ENCODE assay signal across 8 cellular contexts in the genomic region with DNA sequence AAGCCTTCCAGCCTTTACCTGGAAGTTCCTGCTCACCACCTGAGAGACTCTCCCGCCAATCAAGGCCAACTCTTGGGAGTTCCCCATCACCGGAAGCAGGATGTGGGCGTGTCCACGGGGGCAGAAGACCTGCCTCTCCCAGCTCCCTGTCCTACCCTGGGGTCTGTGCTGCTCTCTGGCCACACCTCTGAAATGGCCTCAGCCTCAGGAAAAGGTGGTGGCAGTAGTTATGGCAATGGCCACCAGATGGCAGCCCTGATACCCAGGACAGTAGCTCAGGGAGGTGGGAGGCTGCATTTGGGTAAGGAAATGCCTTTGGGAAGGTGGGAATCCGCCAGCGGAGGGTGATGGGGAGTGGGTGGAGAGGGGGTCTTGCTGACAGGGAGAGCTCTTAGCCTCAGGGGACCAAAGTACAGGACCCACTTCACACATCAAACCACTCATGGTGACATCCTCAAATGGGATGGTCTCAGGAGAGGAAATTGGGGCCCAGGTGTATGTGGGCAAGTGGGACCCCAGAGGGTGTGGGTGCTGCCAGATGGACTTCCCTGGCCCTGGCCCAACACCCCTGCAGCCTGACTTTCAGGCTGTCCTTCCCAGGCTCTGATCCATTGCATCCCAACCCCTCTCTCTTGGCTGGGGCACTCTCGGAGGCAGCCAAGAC.
DNase-seq lines count a peak whose midpoint lies in the region; ATAC-seq lines count a peak whose summit lies in the region.

No MANE protein-coding gene starts in this region.

- peak; percentile 83 for ATAC-seq in GM21723 (IDR thresholded peaks at IDR 0.05; ENCODE audit: unreplicated experiment)
- no peak for ATAC-seq in GM18520 (IDR thresholded peaks at IDR 0.05; ENCODE audit: unreplicated experiment)

- H3K27ac ChIP-seq in iPS DF 6.9 (ENCODE audit: low read length): no peak overlapping the region

- no peaks in the 10 kb centered on the region for H3K36me3 ChIP-seq in iPS DF 6.9 (ENCODE audit: control insufficient read depth, insufficient read depth, low read length)

- DNase-seq in DMS 273 treated with DMSO at 0.1 percent for 48 hours (lab: John Stamatoyannopoulos, UW) (peak; percentile 24), NCI-H1092 treated with DMSO at 0.1 percent for 48 hours (lab: John Stamatoyannopoulos, UW) (peak; percentile 50), T1000 (lab: John Stamatoyannopoulos, UW) (peak; percentile 15), astrocyte of the hippocampus (ENCODE audit: low read depth, low spot score) (peak; percentile 81), iPS DF 6.9 (ENCODE audit: low read depth, low spot score) (peak; percentile 98)
- peak; percentile 84 for DNase-seq in stimulated activated CD4-positive, alpha-beta T cell treated with anti-CD3 and anti-CD28 coated beads, Interleukin-15, amount 100 ng/mL, for 24 hours

- WGBS in iPS DF 6.9 (ENCODE audit: insufficient coverage, insufficient read length): no CpG with 5 or more reads among the region's 7 CpGs

- H3K4me3 ChIP-seq in iPS DF 6.9 (ENCODE audit: low read length): no peak overlapping the region

- H3K9me3 ChIP-seq in iPS DF 6.9 (ENCODE audit: control insufficient read depth, insufficient read depth, low read length): no peaks in the 10 kb centered on the region

- peaks cover 5% of the 10 kb centered on the region for H3K4me1 ChIP-seq in iPS DF 6.9 (ENCODE audit: control insufficient read depth, insufficient read depth, low read length)

- H3K27me3 ChIP-seq in iPS DF 6.9 (ENCODE audit: control insufficient read depth, insufficient read depth, low read length): no peaks in the 10 kb centered on the region

Comparison
In these comparisons a context has a peak if more than half of its experiments do, and no peak if none do; other contexts are left out.
1. DNase-seq: peak in every context shown above with its lines; median percentile 98 in iPS DF 6.9; 84 in stimulated activated CD4-positive, alpha-beta T cell treated with anti-CD3 and anti-CD28 coated beads, Interleukin-15, amount 100 ng/mL, for 24 hours; 81 in astrocyte of the hippocampus; 50 in NCI-H1092 treated with DMSO at 0.1 percent for 48 hours; 24 in DMS 273 treated with DMSO at 0.1 percent for 48 hours; 15 in T1000.